Comparison of ENCODE assay signal across 8 cellular contexts in the genomic region with DNA sequence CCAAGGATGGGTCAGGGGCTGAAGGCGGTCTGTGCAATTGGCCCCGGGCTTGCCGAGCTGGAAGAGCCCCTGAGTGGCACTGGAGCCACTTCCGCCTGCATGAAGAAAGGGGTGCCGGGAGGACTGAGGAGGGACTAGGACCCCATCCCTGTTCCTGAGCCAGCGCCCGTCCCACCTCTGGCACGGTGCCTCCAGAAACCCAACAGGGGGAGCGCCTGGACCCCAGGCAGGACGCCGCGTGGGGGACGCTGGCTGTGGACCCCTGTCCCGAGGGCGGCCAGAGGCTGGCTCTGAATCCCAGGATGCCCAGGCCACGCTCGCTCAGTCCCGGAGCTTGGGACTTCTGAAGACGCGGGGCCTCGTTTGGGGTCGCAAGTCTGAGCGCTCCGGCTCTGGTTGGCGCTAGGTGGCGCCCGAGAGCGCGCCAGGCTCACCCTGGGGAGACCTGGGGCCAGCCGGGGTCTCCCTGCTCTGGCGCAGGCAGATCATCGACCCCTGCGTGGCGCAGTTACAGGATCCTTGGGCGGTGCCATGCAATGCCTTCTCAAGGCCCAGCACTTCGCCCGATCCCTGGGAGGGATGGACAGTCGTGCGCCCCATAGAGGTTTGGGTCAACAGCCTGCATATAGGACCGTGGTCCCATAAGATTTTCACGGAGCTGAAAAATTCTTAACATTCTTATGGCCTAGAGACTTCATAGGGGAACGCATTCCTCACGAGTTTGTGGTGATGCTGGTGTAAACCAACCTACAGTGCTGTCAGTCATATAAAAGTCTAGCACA. TPM values are rescaled to one million over a fixed set of nuclear protein-coding genes. Genes with fewer than 3 reads are reported as not detected.
DNase-seq lines count a peak whose midpoint lies in the region; ATAC-seq, FAIRE-seq and TF ChIP-seq lines count a peak whose summit lies in the region.

No MANE protein-coding gene starts in this region.

- 7 to 8% methylated on average over 39 to 43 of the region's 43 CpGs for WGBS in pancreas, 2 donors

- intact Hi-C loops in pancreas (cut with DNase I), result no loop called here

- no peaks in the 10 kb centered on the region for H3K9me3 ChIP-seq in pancreas

- ATAC-seq in pancreas (peak; percentile 87 to 95 (median 92)), HG02970 (IDR thresholded peaks at IDR 0.05; ENCODE audit: low FRiP score, unreplicated experiment) (no peak)

- H3K36me3 ChIP-seq in pancreas, result no peaks in the 10 kb centered on the region

- no peaks in the 10 kb centered on the region for H3K9me3 Mint-ChIP-seq in type B pancreatic cell

- FAIRE-seq in pancreas (lab: Jason Lieb, UNC), result no peak

- no peak overlapping the region for H3K27ac Mint-ChIP-seq in type B pancreatic cell

- POLR2A ChIA-PET in AG04449 (lab: Yijun Ruan, JAX), result interaction anchor here (0.5 kb wide), 1 partner anchor 334 kb away, joined by 5 read pairs; the partner anchor contains the start of gene TFAP4

- H3K4me3 ChIP-seq in AG04449 (ENCODE audit: low read depth, low read length) (peak overlapping the region; percentile 49), pancreas (peak overlapping the region; percentile 35 to 53 (median 44))

- no peaks in the 10 kb centered on the region for H3K36me3 Mint-ChIP-seq in type B pancreatic cell

- CTCF ChIA-PET in AG04449 (lab: Yijun Ruan, JAX), result interaction anchor here (0.6 to 4.1 kb wide), 37 partner anchors 8 to 465 kb away, joined by 3 to 48 read pairs (median 3); no protein-coding TSS in a partner anchor

- no peaks in the 10 kb centered on the region for H3K4me1 Mint-ChIP-seq in type B pancreatic cell (ENCODE audit: unreplicated experiment)

- no peaks in the 10 kb centered on the region for H3K27me3 Mint-ChIP-seq in type B pancreatic cell

- H3K4me3 Mint-ChIP-seq in type B pancreatic cell, result no peak overlapping the region

- TF ChIP-seq CTCF in AG04449 (IDR thresholded peaks at IDR 0.05; ENCODE audit: insufficient read depth, low read length, missing control alignments) (peak; percentile 91), pancreas (IDR thresholded peaks at IDR 0.05) (peak; percentile 83 to 98 (median 94)), type B pancreatic cell (conservative IDR thresholded peaks at IDR 0.05) (peak; percentile 97)

- no peak overlapping the region for H3K27ac ChIP-seq in pancreas

- no peaks in the 10 kb centered on the region for H3K27me3 ChIP-seq in pancreas

- DNase-seq in AG04449 (ENCODE audit: low read depth, low spot score) (peak; percentile 59), GM19240 (ENCODE audit: insufficient read length, low spot score) (peak; percentile 49), RKO (ENCODE audit: low spot score) (peak; percentile 29), foreskin melanocyte (peak; percentile 66), pancreas (peak in 5 of 6 donors; percentile 24 to 88 (median 66)), type B pancreatic cell (ENCODE audit: extremely low spot score, unreplicated experiment) (peak; percentile 81)
- peak; percentile 84 for DNase-seq in activated effector memory CD4-positive, alpha-beta T cell treated with anti-CD3 and anti-CD28 coated beads, Interleukin-2, amount 50 U/mL, for 16 hours

- no peaks in the 10 kb centered on the region for H3K4me1 ChIP-seq in pancreas

RNA-seq across cellular contexts. Expression of gene CREBBP, which starts 58.5 kb away (rescaled TPM):
- 10 to 100 TPM; 23.7 to 49.4 (median 31.4) TPM for total RNA-seq in pancreas
- polyA plus RNA-seq in pancreas, result 10 to 100 TPM; 14.4 to 31.7 TPM
- 85.1 and 93.6 TPM in 2 replicates for total RNA-seq in type B pancreatic cell (ENCODE audit: low replicate concordance)

Comparison
In these comparisons a context has a peak if more than half of its experiments do, and no peak if none do; other contexts are left out.
1. DNase-seq: peak in every context shown above with its lines; median percentile 84 in activated effector memory CD4-positive, alpha-beta T cell treated with anti-CD3 and anti-CD28 coated beads, Interleukin-2, amount 50 U/mL, for 16 hours; 81 in type B pancreatic cell; 66 in foreskin melanocyte; 66 in pancreas; 59 in AG04449; 49 in GM19240; 29 in RKO.